1 cellular context compared by ENCODE assay signal in the genomic region with DNA sequence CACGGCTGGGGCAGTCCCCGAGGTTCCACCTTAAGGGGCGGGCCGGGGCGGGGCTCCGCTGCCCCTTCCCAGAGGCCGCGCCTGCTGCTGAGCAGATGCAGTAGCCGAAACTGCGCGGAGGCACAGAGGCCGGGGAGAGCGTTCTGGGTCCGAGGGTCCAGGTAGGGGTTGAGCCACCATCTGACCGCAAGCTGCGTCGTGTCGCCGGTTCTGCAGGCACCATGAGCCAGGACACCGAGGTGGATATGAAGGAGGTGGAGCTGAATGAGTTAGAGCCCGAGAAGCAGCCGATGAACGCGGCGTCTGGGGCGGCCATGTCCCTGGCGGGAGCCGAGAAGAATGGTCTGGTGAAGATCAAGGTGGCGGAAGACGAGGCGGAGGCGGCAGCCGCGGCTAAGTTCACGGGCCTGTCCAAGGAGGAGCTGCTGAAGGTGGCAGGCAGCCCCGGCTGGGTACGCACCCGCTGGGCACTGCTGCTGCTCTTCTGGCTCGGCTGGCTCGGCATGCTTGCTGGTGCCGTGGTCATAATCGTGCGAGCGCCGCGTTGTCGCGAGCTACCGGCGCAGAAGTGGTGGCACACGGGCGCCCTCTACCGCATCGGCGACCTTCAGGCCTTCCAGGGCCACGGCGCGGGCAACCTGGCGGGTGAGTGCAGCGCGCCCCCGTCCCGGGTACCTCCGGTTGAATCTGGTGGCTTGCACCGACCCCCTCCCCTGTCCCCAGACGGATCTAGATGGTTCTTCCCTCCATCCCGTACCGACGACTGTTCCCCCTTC.
TF ChIP-seq lines count a peak whose summit lies in the region.

Gene SLC3A2 (plus strand): TSS at position 94 of the 776 bp plus-strand sequence. CDS start 128 bp downstream, at position 222.

TF ChIP-seq in HEK293, 187 proteins besides CTCF, POLR2A, EP300 and RAD21 (continued from another document):
- TF ChIP-seq, protein P1, sequence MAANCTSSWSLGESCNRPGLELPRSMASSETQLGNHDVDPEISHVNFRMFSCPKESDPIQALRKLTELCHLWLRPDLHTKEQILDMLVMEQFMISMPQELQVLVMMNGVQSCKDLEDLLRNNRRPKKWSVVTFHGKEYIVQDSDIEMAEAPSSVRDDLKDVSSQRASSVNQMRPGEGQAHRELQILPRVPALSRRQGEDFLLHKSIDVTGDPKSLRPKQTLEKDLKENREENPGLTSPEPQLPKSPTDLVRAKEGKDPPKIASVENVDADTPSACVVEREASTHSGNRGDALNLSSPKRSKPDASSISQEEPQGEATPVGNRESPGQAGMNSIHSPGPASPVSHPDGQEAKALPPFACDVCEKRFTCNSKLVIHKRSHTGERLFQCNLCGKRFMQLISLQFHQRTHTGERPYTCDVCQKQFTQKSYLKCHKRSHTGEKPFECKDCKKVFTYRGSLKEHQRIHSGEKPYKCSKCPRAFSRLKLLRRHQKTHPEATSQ (tag by site-specific recombination; IDR thresholded peaks at IDR 0.05): peak; percentile 76
- TF ChIP-seq ZNF426 (tag by site-specific recombination; IDR thresholded peaks at IDR 0.05) (no peak), ZNF214 (tag by site-specific recombination; IDR thresholded peaks at IDR 0.05; ENCODE audit: borderline replicate concordance) (no peak), YY1 (tag by site-specific recombination; IDR thresholded peaks at IDR 0.05) (peak; percentile 85; the same call in 1 of the 2 replicates), ZNF174 (tag by site-specific recombination; IDR thresholded peaks at IDR 0.05) (no peak), RBAK (tag by site-specific recombination; IDR thresholded peaks at IDR 0.05) (no peak), ZBTB17 (tag by site-specific recombination; IDR thresholded peaks at IDR 0.05) (peak; percentile 90), ZNF10 (tag by site-specific recombination; IDR thresholded peaks at IDR 0.05) (peak; percentile 72), ZNF624 (tag by site-specific recombination; IDR thresholded peaks at IDR 0.05) (0 out of 2 replicates have a peak, but pooled peaks have one; percentile 39), SCRT2 (tag by site-specific recombination; IDR thresholded peaks at IDR 0.05) (no peak), HIC1 (tag by site-specific recombination; IDR thresholded peaks at IDR 0.05) (peak; percentile 97), ZNF561 (tag by site-specific recombination; IDR thresholded peaks at IDR 0.05; ENCODE audit: borderline replicate concordance) (peak; percentile 76), ZNF610 (tag by site-specific recombination; IDR thresholded peaks at IDR 0.05; ENCODE audit: borderline replicate concordance) (no peak), ZEB2 (tag by site-specific recombination; IDR thresholded peaks at IDR 0.05) (peak; percentile 97), GLI4 (tag by site-specific recombination; IDR thresholded peaks at IDR 0.05) (peak; percentile 78; the same call in 1 of the 2 replicates)
- TF ChIP-seq, protein P2, sequence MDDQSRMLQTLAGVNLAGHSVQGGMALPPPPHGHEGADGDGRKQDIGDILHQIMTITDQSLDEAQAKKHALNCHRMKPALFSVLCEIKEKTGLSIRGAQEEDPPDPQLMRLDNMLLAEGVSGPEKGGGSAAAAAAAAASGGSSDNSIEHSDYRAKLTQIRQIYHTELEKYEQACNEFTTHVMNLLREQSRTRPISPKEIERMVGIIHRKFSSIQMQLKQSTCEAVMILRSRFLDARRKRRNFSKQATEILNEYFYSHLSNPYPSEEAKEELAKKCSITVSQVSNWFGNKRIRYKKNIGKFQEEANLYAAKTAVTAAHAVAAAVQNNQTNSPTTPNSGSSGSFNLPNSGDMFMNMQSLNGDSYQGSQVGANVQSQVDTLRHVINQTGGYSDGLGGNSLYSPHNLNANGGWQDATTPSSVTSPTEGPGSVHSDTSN (CRISPR knock-in tag; IDR thresholded peaks at IDR 0.05): peak; percentile 86
- TF ChIP-seq, protein P3, sequence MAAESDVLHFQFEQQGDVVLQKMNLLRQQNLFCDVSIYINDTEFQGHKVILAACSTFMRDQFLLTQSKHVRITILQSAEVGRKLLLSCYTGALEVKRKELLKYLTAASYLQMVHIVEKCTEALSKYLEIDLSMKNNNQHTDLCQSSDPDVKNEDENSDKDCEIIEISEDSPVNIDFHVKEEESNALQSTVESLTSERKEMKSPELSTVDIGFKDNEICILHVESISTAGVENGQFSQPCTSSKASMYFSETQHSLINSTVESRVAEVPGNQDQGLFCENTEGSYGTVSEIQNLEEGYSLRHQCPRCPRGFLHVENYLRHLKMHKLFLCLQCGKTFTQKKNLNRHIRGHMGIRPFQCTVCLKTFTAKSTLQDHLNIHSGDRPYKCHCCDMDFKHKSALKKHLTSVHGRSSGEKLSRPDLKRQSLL (tag by site-specific recombination; IDR thresholded peaks at IDR 0.05): no peak
- TF ChIP-seq, protein P4, sequence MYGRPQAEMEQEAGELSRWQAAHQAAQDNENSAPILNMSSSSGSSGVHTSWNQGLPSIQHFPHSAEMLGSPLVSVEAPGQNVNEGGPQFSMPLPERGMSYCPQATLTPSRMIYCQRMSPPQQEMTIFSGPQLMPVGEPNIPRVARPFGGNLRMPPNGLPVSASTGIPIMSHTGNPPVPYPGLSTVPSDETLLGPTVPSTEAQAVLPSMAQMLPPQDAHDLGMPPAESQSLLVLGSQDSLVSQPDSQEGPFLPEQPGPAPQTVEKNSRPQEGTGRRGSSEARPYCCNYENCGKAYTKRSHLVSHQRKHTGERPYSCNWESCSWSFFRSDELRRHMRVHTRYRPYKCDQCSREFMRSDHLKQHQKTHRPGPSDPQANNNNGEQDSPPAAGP (tag by site-specific recombination; IDR thresholded peaks at IDR 0.05): peak; percentile 63
TF ChIP-seq in HEK293: peak in this region for 67.
